Comparison of ENCODE assay signal across 8 cellular contexts in the genomic region with DNA sequence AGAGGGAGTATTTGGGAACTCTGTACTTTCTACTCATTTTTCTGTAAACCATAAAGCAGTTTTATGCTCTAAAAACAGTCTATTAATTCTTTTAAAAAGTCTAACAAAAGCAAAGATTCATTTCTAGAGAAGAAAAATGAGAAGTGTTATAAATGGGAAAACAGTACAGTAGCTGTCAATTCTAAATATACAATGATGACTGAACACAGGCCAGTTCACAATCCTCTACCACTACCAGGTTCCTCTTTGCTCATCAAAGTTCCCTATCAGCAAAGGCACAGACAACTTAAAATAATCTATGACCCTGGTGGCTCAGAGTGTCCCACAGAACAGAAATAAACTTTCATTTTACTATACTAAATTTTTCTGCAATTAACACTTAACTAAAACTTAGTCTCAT. TPM values are rescaled to one million over a fixed set of nuclear protein-coding genes. Genes with fewer than 3 reads are reported as not detected.
A peak's percentile ranks its signal among the peaks of the same experiment; 100 is the strongest.
DNase-seq lines count a peak whose midpoint lies in the region; ATAC-seq and TF ChIP-seq lines count a peak whose summit lies in the region.

No MANE protein-coding gene starts in this region.

- TF ChIP-seq POLR2A in transverse colon (IDR thresholded peaks at IDR 0.05) = no peak

- H3K36me3 ChIP-seq in left ventricle myocardium inferior = peaks cover 49% of the 10 kb centered on the region
- peaks cover 0 to 14% (median 6%) of the 10 kb centered on the region in 4 donors for H3K36me3 ChIP-seq in transverse colon

- no peak for TF ChIP-seq EP300 in transverse colon (IDR thresholded peaks at IDR 0.05; ENCODE audit: low read depth)

- no peaks in the 10 kb centered on the region for H3K27me3 ChIP-seq in left ventricle myocardium inferior (ENCODE audit: low read depth)
- no peaks in the 10 kb centered on the region for H3K27me3 ChIP-seq in transverse colon

- peak; percentile 64 for DNase-seq in GM10266 (ENCODE audit: extremely low spot score)
- peak; percentile 13 for DNase-seq in NOMO-1 treated with dmso at 0.1 percent for 144 hours (lab: John Stamatoyannopoulos, UW; ENCODE audit: unreplicated experiment)
- no peak for DNase-seq in left ventricle myocardium inferior
- DNase-seq in transverse colon = no peak
- no peak for DNase-seq in UCSD-AML1 (lab: John Stamatoyannopoulos, UW; ENCODE audit: unreplicated experiment)
- no peak for DNase-seq in omental fat pad (ENCODE audit: low spot score)
- DNase-seq in NCI-H1694 treated with DMSO at 0.1 percent for 48 hours (lab: John Stamatoyannopoulos, UW) = no peak

- H3K9me3 ChIP-seq in left ventricle myocardium inferior (replicated peaks) (no peaks in the 10 kb centered on the region), transverse colon (no peaks in the 10 kb centered on the region)

- H3K4me3 ChIP-seq in left ventricle myocardium inferior (no peak overlapping the region), transverse colon (no peak overlapping the region)

- intact Hi-C loops in left ventricle myocardium inferior (cut with micrococcal nuclease) = no loop called here
- intact Hi-C loops in transverse colon (cut with DNase I; ENCODE audit: low total_unique reads) = no loop called here

- ATAC-seq in GM21717 (IDR thresholded peaks at IDR 0.05; ENCODE audit: unreplicated experiment) (peak; percentile 79), omental fat pad (ENCODE audit: low FRiP score) (no peak)

- TF ChIP-seq CTCF in GM10266 (IDR thresholded peaks at IDR 0.05; ENCODE audit: control insufficient read depth, insufficient read depth, low read depth, missing control alignments) (no peak), left ventricle myocardium inferior (IDR thresholded peaks at IDR 0.05; ENCODE audit: borderline replicate concordance) (no peak), transverse colon (IDR thresholded peaks at IDR 0.05) (no peak), omental fat pad (IDR thresholded peaks at IDR 0.05) (no peak)

- peaks cover 18% of the 10 kb centered on the region for H3K4me1 ChIP-seq in left ventricle myocardium inferior
- H3K4me1 ChIP-seq in transverse colon = peaks cover 0 to 10% (median 3%) of the 10 kb centered on the region in 4 donors

- peak overlapping the region; percentile 3 for H3K27ac ChIP-seq in left ventricle myocardium inferior (replicated peaks)
- H3K27ac ChIP-seq in transverse colon = no peak overlapping the region

- in situ Hi-C loops in transverse colon (cut with MboI; ENCODE audit: low pct_ligation_motif_present in 1 of 4, low pct_unique_long_range_greater_than_20kb in 1 of 4, low sequenced_read_pairs in 3 of 4) = no loop called here

RNA-seq across cellular contexts. Expression of a gene that starts 12.5 kb away (rescaled TPM):
- total RNA-seq in left ventricle myocardium inferior = 13.7 TPM
- total RNA-seq in transverse colon = 10 to 100 TPM in 3 of 4 donors, 1 to 10 TPM in 1; 6.7 to 63.7 (median 18.4) TPM
- 10 to 100 TPM; 16.6 to 70.6 (median 23.0) TPM for total RNA-seq in omental fat pad

RNA-seq across cellular contexts. Expression of a gene that starts 29.3 kb away (rescaled TPM):
- total RNA-seq in left ventricle myocardium inferior = 19.8 TPM
- total RNA-seq in transverse colon = 10 to 100 TPM; 15.3 to 36.8 (median 31.1) TPM
- total RNA-seq in omental fat pad = 10 to 100 TPM; 25.1 to 44.3 (median 29.8) TPM

Comparison
In these comparisons a context has a peak if more than half of its experiments do, and no peak if none do; other contexts are left out.
1. DNase-seq: peak in GM10266 (single experiment) and NOMO-1 treated with dmso at 0.1 percent for 144 hours (single experiment); none in left ventricle myocardium inferior (single experiment), transverse colon (single experiment), UCSD-AML1 (single experiment), omental fat pad (single experiment) and NCI-H1694 treated with DMSO at 0.1 percent for 48 hours (single experiment).